Comparison of ENCODE assay signal across 8 cellular contexts in genomic region chr16:4183258-4184037, GRCh38. TPM values are rescaled to one million over a fixed set of nuclear protein-coding genes. Genes with fewer than 3 reads are reported as not detected.
DNase-seq lines count a peak whose midpoint lies in the region; ATAC-seq and TF ChIP-seq lines count a peak whose summit lies in the region.

No MANE protein-coding gene starts in this region.

- peaks cover 0 to 7% (median 3%) of the 10 kb centered on the region in 7 donors for H3K9me3 Mint-ChIP-seq in CD14-positive monocyte

- H3K27me3 Mint-ChIP-seq in CD14-positive monocyte (ENCODE audit: low read depth in 3 of 3), result peaks cover 53 to 56% (median 55%) of the 10 kb centered on the region in 3 donors

- H3K36me3 Mint-ChIP-seq in CD14-positive monocyte, result peaks cover 0 to 3% of the 10 kb centered on the region in 2 donors

- peak overlapping the region; percentile 78 to 83 for H3K4me3 Mint-ChIP-seq in CD14-positive monocyte

- DNase-seq in CD14-positive monocyte (ENCODE audit: low spot score) (peak; percentile 88), NCI-H82 (lab: John Stamatoyannopoulos, UW) (peak; percentile 96), lung microvascular endothelial cell (ENCODE audit: low read depth in 2 of 2) (peak; percentile 93 to 97)
- DNase-seq in activated CD8-positive, alpha-beta memory T cell treated with anti-CD3 and anti-CD28 coated beads for 1 hour (ENCODE audit: extremely low read depth in 1 of 2, low read depth in 1 of 2), result peak; percentile 55 to 79
- DNase-seq in effector CD4-positive, alpha-beta T cell, result peak; percentile 60
- DNase-seq in stimulated activated CD4-positive, alpha-beta T cell treated with anti-CD3 and anti-CD28 coated beads, TNF-alpha, amount 100 ng/mL, for 4 hours (ENCODE audit: low read depth in 3 of 3), result peak; percentile 78 to 94 (median 81)

- peak; percentile 75 for ATAC-seq in GM19395 (IDR thresholded peaks at IDR 0.05; ENCODE audit: unreplicated experiment)
- peak; percentile 81 for ATAC-seq in HG03521 (IDR thresholded peaks at IDR 0.05; ENCODE audit: unreplicated experiment)

- H3K27ac Mint-ChIP-seq in CD14-positive monocyte, result peak overlapping the region; percentile 82 to 95 (median 93)

- no peak for TF ChIP-seq CTCF in CD14-positive monocyte (IDR thresholded peaks at IDR 0.05)

- peaks cover 20% of the 10 kb centered on the region for H3K4me1 Mint-ChIP-seq in CD14-positive monocyte

- intact Hi-C loops in CD14-positive monocyte (cut with micrococcal nuclease), result loop anchor here in 1 of 2 donors (10.0 kb wide), 1 partner anchor 569 kb away; the partner anchor contains the start of gene SLX4

RNA-seq across cellular contexts. Expression of gene SRL, which starts 58.4 kb away (rescaled TPM):
- polyA plus RNA-seq in CD14-positive monocyte, result not detected
- total RNA-seq in lung microvascular endothelial cell, result under 0.01 and 0.20 TPM in 2 replicates

Comparison
In these comparisons a context has a peak if more than half of its experiments do, and no peak if none do; other contexts are left out.
1. Peak in every context shown above with its lines: DNase-seq and ATAC-seq.